In the genomic region with DNA sequence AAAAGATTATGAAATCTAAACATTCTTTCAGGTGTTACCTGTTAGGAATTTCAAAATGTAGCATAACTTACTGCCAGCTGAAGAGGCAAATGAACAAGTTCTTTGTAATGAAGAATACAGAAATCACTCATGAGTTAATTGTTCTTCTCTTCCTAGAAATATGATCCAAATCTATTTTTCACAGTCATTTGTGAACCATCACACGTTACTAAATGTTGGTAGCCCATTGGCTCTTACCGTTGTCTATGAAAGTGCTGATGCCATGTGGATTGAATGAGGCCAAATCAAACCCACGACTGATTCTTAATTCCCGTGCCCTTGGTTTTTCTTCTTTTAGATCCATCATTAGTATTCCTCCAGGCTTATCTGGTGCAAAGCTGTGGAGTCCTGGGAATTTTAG, we compare ENCODE assay signal across 26 cellular contexts. TPM values are rescaled to one million over a fixed set of nuclear protein-coding genes. Genes with fewer than 3 reads are reported as not detected.
"Had no signal": no experiment of that assay in that cellular context is flagged by ENCODE, and none has a peak within 500 bp of the region (broad histone marks: within the 10 kb centered on the region; RNA-seq: fewer than 3 reads in every experiment).

No MANE protein-coding gene starts in this region.

- H3K27me3 ChIP-seq: hepatocyte, ovary, right atrium auricular region, right lobe of liver, stomach, testis, thyroid gland, transverse colon, upper lobe of left lung, vagina had no signal

- H3K4me3 Mint-ChIP-seq: mesothelial cell of epicardium, naive B cell, natural killer cell had no signal

- H3K4me3 ChIP-seq: hepatocyte, left ventricle myocardium inferior, lung, ovary, right atrium auricular region, right lobe of liver, stomach, testis, thyroid gland, transverse colon, upper lobe of left lung, vagina had no signal

- H3K4me1 Mint-ChIP-seq: naive B cell, natural killer cell had no signal

- H2AFZ ChIP-seq: hepatocyte had no signal

- DNase-seq: islet precursor cell; left ventricle myocardium inferior; mesendoderm; naive B cell; natural killer cell; ovary; right lobe of liver; stimulated activated CD4-positive, alpha-beta T cell treated with anti-CD3 and anti-CD28 coated beads, Interleukin-12 subunit alpha, Interleukin-12 subunit beta, amount 100 ng/mL, for 4 hours; stimulated activated CD4-positive, alpha-beta T cell treated with anti-CD3 and anti-CD28 coated beads, Interleukin-15, amount 100 ng/mL, for 24 hours; stimulated activated CD4-positive, alpha-beta T cell treated with anti-CD3 and anti-CD28 coated beads, Interleukin-2, amount 100 ng/mL, for 24 hours; stimulated activated CD4-positive, alpha-beta T cell treated with anti-CD3 and anti-CD28 coated beads, Interleukin-4, amount 100 ng/mL, for 1 hour; stimulated activated naive CD4-positive, alpha-beta T cell; stomach; testis; thyroid gland; transverse colon; upper lobe of left lung had no signal

- H3K9me3 Mint-ChIP-seq: mesothelial cell of epicardium, naive B cell, natural killer cell had no signal

- H3K36me3 Mint-ChIP-seq: natural killer cell had no signal

- ATAC-seq: natural killer cell had no signal

- H3K27ac Mint-ChIP-seq: mesothelial cell of epicardium, natural killer cell, progenitor cell of endocrine pancreas had no signal

- H3K4me1 ChIP-seq: left ventricle myocardium inferior, right atrium auricular region, stomach, testis, thyroid gland, transverse colon, upper lobe of left lung, vagina had no signal

- H3K27me3 Mint-ChIP-seq: naive B cell, progenitor cell of endocrine pancreas had no signal

- H3K36me3 ChIP-seq: ovary, thyroid gland had no signal

- H3K9me3 ChIP-seq: left ventricle myocardium inferior, ovary, right atrium auricular region, right lobe of liver, stomach, testis, thyroid gland, transverse colon, upper lobe of left lung, vagina had no signal

- H3K27ac ChIP-seq: hepatocyte, left ventricle myocardium inferior, ovary, right atrium auricular region, right lobe of liver, stomach, testis, thyroid gland, transverse colon, upper lobe of left lung, vagina had no signal

- H3K4me2 ChIP-seq: hepatocyte had no signal

RNA-seq across cellular contexts. Expression of a gene that starts 15.9 kb away (rescaled TPM):
- total RNA-seq: hepatocyte, kidney epithelial cell, mesothelial cell of epicardium, mononuclear cell, natural killer cell had no signal
- polyA plus RNA-seq: neural cell had no signal
